8 cellular contexts compared by ENCODE assay signal in genomic region chr10:48506147-48506917, GRCh38.
DNase-seq lines count a peak whose midpoint lies in the region; ATAC-seq and TF ChIP-seq lines count a peak whose summit lies in the region.

No MANE protein-coding gene starts in this region.

- no peaks in the 10 kb centered on the region for H3K27me3 ChIP-seq in OCI-LY3 (ENCODE audit: low read depth, low read length)
- no peaks in the 10 kb centered on the region for H3K27me3 ChIP-seq in neuronal stem cell (ENCODE audit: control insufficient read depth in 3 of 3, insufficient read depth in 3 of 3, low read depth in 1 of 3, low read length in 3 of 3)
- H3K27me3 ChIP-seq in body of pancreas = no peaks in the 10 kb centered on the region

- H3K27ac ChIP-seq in OCI-LY3 (ENCODE audit: low read length) = no peak overlapping the region
- no peak overlapping the region for H3K27ac ChIP-seq in neuronal stem cell (replicated peaks; ENCODE audit: low read length)
- no peak overlapping the region for H3K27ac ChIP-seq in body of pancreas

- H3K36me3 ChIP-seq in OCI-LY3 (replicated peaks; ENCODE audit: low read depth, low read length) = no peaks in the 10 kb centered on the region
- no peaks in the 10 kb centered on the region for H3K36me3 ChIP-seq in neuronal stem cell (replicated peaks in 1 of 2; ENCODE audit: control insufficient read depth in 2 of 2, insufficient read depth in 2 of 2, low read length in 2 of 2)
- no peaks in the 10 kb centered on the region for H3K36me3 ChIP-seq in body of pancreas (replicated peaks in 1 of 2; ENCODE audit: insufficient read depth in 1 of 2, low read depth in 2 of 2)

- no peak overlapping the region for H4K8ac ChIP-seq in neuronal stem cell (ENCODE audit: low read depth, low read length)

- no peak overlapping the region for H3K9ac ChIP-seq in OCI-LY3 (ENCODE audit: low read length)
- no peak overlapping the region for H3K9ac ChIP-seq in neuronal stem cell (ENCODE audit: low read depth, low read length, poor library complexity)

- no peaks in the 10 kb centered on the region for H4K20me1 ChIP-seq in OCI-LY3 (ENCODE audit: insufficient read depth, low read length)

- H3K14ac ChIP-seq in neuronal stem cell (ENCODE audit: low read length) = no peak overlapping the region

- no peak for ATAC-seq in HG03039 (IDR thresholded peaks at IDR 0.05; ENCODE audit: unreplicated experiment)
- ATAC-seq in GM19324 (IDR thresholded peaks at IDR 0.05; ENCODE audit: low FRiP score, unreplicated experiment) = no peak
- no peak for ATAC-seq in body of pancreas

- H3K9me3 ChIP-seq in OCI-LY3 (ENCODE audit: insufficient read depth, low read length) = no peaks in the 10 kb centered on the region
- H3K9me3 ChIP-seq in neuronal stem cell (replicated peaks in 1 of 2; ENCODE audit: control insufficient read depth in 2 of 2, insufficient read depth in 1 of 2, low read depth in 1 of 2, low read length in 2 of 2) = no peaks in the 10 kb centered on the region
- H3K9me3 ChIP-seq in body of pancreas = no peaks in the 10 kb centered on the region

- WGBS in neuronal stem cell (ENCODE audit: extremely low coverage in 2 of 2, insufficient read length in 2 of 2, insufficient replicate concordance in 1 of 2), 2 donors = no CpG with 5 or more reads among the region's 8 CpGs
- WGBS in body of pancreas, 2 donors = 79 to 88% methylated on average over 8 of the region's 8 CpGs

- H3K4me2 ChIP-seq in OCI-LY3 (ENCODE audit: low read length) (peak overlapping the region; percentile 30; the same call in 1 of the 2 replicates), neuronal stem cell (ENCODE audit: insufficient read depth, low read length, poor library complexity, severe bottlenecking) (no peak overlapping the region)

- H3K79me2 ChIP-seq in OCI-LY3 (ENCODE audit: low read length) = no peaks in the 10 kb centered on the region

- no peak overlapping the region for H2BK5ac ChIP-seq in neuronal stem cell (ENCODE audit: low read length)

- no peak overlapping the region for H3K23ac ChIP-seq in neuronal stem cell (ENCODE audit: low read depth, low read length, poor library complexity)

- intact Hi-C loops in body of pancreas (cut with DNase I) = no loop called here

- no peak overlapping the region for H2BK120ac ChIP-seq in neuronal stem cell (ENCODE audit: low read depth, low read length)

- no peak for TF ChIP-seq POLR2A in body of pancreas (IDR thresholded peaks at IDR 0.05)

- H4K91ac ChIP-seq in neuronal stem cell (ENCODE audit: low read depth, low read length, poor library complexity) = no peak overlapping the region

- no peak overlapping the region for H2AFZ ChIP-seq in OCI-LY3 (ENCODE audit: low read depth, low read length)
- H2AFZ ChIP-seq in neuronal stem cell (ENCODE audit: low read length) = no peak overlapping the region

- DNase-seq in AG09309 (ENCODE audit: low read depth) = no peak
- peak; percentile 51 for DNase-seq in GM13977 (ENCODE audit: low spot score)
- peak; percentile 33 for DNase-seq in fibroblast of mammary gland (ENCODE audit: low read depth)
- no peak for DNase-seq in neuronal stem cell (ENCODE audit: low spot score)
- no peak for DNase-seq in body of pancreas

- in situ Hi-C loops in GM13977 (cut with MboI; ENCODE audit: low pct_unique_long_range_greater_than_20kb, low sequenced_read_pairs, unreplicated experiment) = loop anchor here (25.0 kb wide), 1 partner anchor 144 kb away; no protein-coding TSS in a partner anchor

- TF ChIP-seq CTCF in AG09309 (IDR thresholded peaks at IDR 0.05; ENCODE audit: control insufficient read depth, insufficient read depth, low read depth, low read length, missing control alignments) (peak; percentile 39), GM13977 (IDR thresholded peaks at IDR 0.05; ENCODE audit: extremely low read depth, insufficient read depth, missing control alignments) (peak; percentile 50), OCI-LY3 (IDR thresholded peaks at IDR 0.05; ENCODE audit: low read depth, low read length) (peak; percentile 80), fibroblast of mammary gland (conservative IDR thresholded peaks at IDR 0.05; ENCODE audit: control insufficient read depth, insufficient read depth, low read depth, low read length) (peak; percentile 30), body of pancreas (IDR thresholded peaks at IDR 0.05) (no peak)

- H3K4me1 ChIP-seq in OCI-LY3 (ENCODE audit: low read length) = peaks cover 13% of the 10 kb centered on the region
- H3K4me1 ChIP-seq in neuronal stem cell (ENCODE audit: control insufficient read depth in 2 of 2, insufficient read depth in 1 of 2, low read depth in 1 of 2, low read length in 2 of 2) = peaks cover 0 to 2% of the 10 kb centered on the region in 2 donors
- no peaks in the 10 kb centered on the region for H3K4me1 ChIP-seq in body of pancreas

- no peak overlapping the region for H2BK15ac ChIP-seq in neuronal stem cell (ENCODE audit: low read length)

- H3K4ac ChIP-seq in neuronal stem cell (ENCODE audit: low read length) = no peak overlapping the region

- H2BK12ac ChIP-seq in neuronal stem cell (ENCODE audit: low read length) = no peak overlapping the region

- H2AK5ac ChIP-seq in neuronal stem cell (ENCODE audit: low read depth, low read length) = no peak overlapping the region

- no peaks in the 10 kb centered on the region for H3K79me1 ChIP-seq in neuronal stem cell (ENCODE audit: low read depth, low read length)

- H3K18ac ChIP-seq in neuronal stem cell (ENCODE audit: low read length) = no peak overlapping the region

- H3K4me3 ChIP-seq in AG09309 (ENCODE audit: control insufficient read depth, low read depth, low read length) (no peak overlapping the region), OCI-LY3 (ENCODE audit: low read length) (no peak overlapping the region), fibroblast of mammary gland (ENCODE audit: control insufficient read depth, low read depth, low read length) (no peak overlapping the region), neuronal stem cell (ENCODE audit: low read length in 2 of 2) (no peak overlapping the region), body of pancreas (no peak overlapping the region)

Comparison
In these comparisons a context has a peak if more than half of its experiments do, and no peak if none do; other contexts are left out.
1. DNase-seq: peak in GM13977 (single experiment) and fibroblast of mammary gland (single experiment); none in AG09309 (single experiment), neuronal stem cell (single experiment) and body of pancreas (0 of 4).
2. CTCF ChIP-seq: peak in AG09309 (single experiment), GM13977 (single experiment), OCI-LY3 (single experiment) and fibroblast of mammary gland (single experiment); none in body of pancreas (0 of 7).